ENCODE assay signal across 10 cellular contexts in genomic region chr11:12829131-12829530, GRCh38.
DNase-seq lines count a peak whose midpoint lies in the region; ATAC-seq and TF ChIP-seq lines count a peak whose summit lies in the region.
"Had no signal": no experiment of that assay in that cellular context is flagged by ENCODE, and none has a peak within 500 bp of the region (broad histone marks: within the 10 kb centered on the region; RNA-seq: fewer than 3 reads in every experiment).

No MANE protein-coding gene starts in this region.

- no peaks in the 10 kb centered on the region for H3K36me3 ChIP-seq in right atrium auricular region
- H3K36me3 ChIP-seq in heart right ventricle: no peaks in the 10 kb centered on the region
- H3K36me3 ChIP-seq in breast epithelium: no peaks in the 10 kb centered on the region
- no peaks in the 10 kb centered on the region for H3K36me3 ChIP-seq in mucosa of rectum (ENCODE audit: control insufficient read depth in 2 of 2, insufficient read depth in 2 of 2, low read length in 2 of 2)
- H3K36me3 ChIP-seq: left lung had no signal

- WGBS in heart right ventricle, 2 donors: 52 to 53% methylated on average over 6 of the region's 6 CpGs

- intact Hi-C loops in heart right ventricle (cut with DNase I): loop anchor here in 5 of 10 donors (5.0 to 10.0 kb wide), 4 partner anchors 56 to 414 kb away; no protein-coding TSS in a partner anchor
- intact Hi-C loops in breast epithelium (cut with DNase I; ENCODE audit: low total_unique reads): no loop called here

- peak overlapping the region; percentile 63 to 72 for H3K27ac ChIP-seq in right atrium auricular region
- H3K27ac ChIP-seq in heart right ventricle: peak overlapping the region in 5 of 10 donors; percentile 51 to 79 (median 68)
- H3K27ac ChIP-seq in breast epithelium: peak overlapping the region; percentile 64 to 83
- H3K27ac ChIP-seq in mucosa of rectum (ENCODE audit: low read depth in 2 of 2, low read length in 2 of 2): peak overlapping the region; percentile 79 to 80

- no peaks in the 10 kb centered on the region for H3K27me3 ChIP-seq in right atrium auricular region
- peaks cover 0 to 21% (median 0%) of the 10 kb centered on the region in 7 donors for H3K27me3 ChIP-seq in heart right ventricle
- no peaks in the 10 kb centered on the region for H3K27me3 ChIP-seq in breast epithelium
- H3K27me3 ChIP-seq in mucosa of rectum (ENCODE audit: control insufficient read depth in 2 of 2, insufficient read depth in 2 of 2, low read length in 2 of 2): no peaks in the 10 kb centered on the region

- H3K4me3 ChIP-seq in right atrium auricular region: peak overlapping the region in 1 of 2 donors; percentile 46
- H3K4me3 ChIP-seq in heart right ventricle: peak overlapping the region in 4 of 10 donors; percentile 51 to 58 (median 53)
- H3K4me3 ChIP-seq in breast epithelium: peak overlapping the region in 2 of 3 donors; percentile 11 to 54
- peak overlapping the region in 1 of 2 donors; percentile 73 for H3K4me3 ChIP-seq in mucosa of rectum (ENCODE audit: low read length in 2 of 2)

- H3K9ac ChIP-seq in mucosa of rectum (ENCODE audit: low read depth in 1 of 2, low read length in 2 of 2): peak overlapping the region in 1 of 2 donors; percentile 53

- TF ChIP-seq CTCF in right atrium auricular region (IDR thresholded peaks at IDR 0.05) (no peak), heart right ventricle (IDR thresholded peaks at IDR 0.05) (no peak), breast epithelium (IDR thresholded peaks at IDR 0.05) (no peak)

- no peak for DNase-seq in right atrium auricular region (ENCODE audit: low spot score)
- DNase-seq in heart right ventricle: no peak
- no peak for DNase-seq in breast epithelium (ENCODE audit: low spot score in 2 of 2)
- DNase-seq in islet precursor cell: no peak
- DNase-seq in activated CD4-positive, CD25-positive, alpha-beta regulatory T cell (lab: John Stamatoyannopoulos, UW): no peak
- DNase-seq in NCI-H510A treated with DMSO at 0.1 percent for 48 hours (lab: John Stamatoyannopoulos, UW): no peak
- DNase-seq: left lung had no signal

- H3K4me1 ChIP-seq in right atrium auricular region: peaks cover 0 to 40% of the 10 kb centered on the region in 2 donors
- peaks cover 3 to 55% (median 38%) of the 10 kb centered on the region in 9 donors for H3K4me1 ChIP-seq in heart right ventricle
- peaks cover 0 to 4% of the 10 kb centered on the region in 2 donors for H3K4me1 ChIP-seq in breast epithelium
- H3K4me1 ChIP-seq in mucosa of rectum (ENCODE audit: control insufficient read depth in 2 of 2, insufficient read depth in 2 of 2, low read length in 2 of 2): peaks cover 3 to 21% of the 10 kb centered on the region in 2 donors

- H3K9me3 ChIP-seq in right atrium auricular region (no peaks in the 10 kb centered on the region), heart right ventricle (peaks cover 0 to 14% (median 0%) of the 10 kb centered on the region in 11 donors), breast epithelium (no peaks in the 10 kb centered on the region), mucosa of rectum (ENCODE audit: control insufficient read depth in 2 of 2, low read length in 2 of 2) (no peaks in the 10 kb centered on the region)
- H3K9me3 ChIP-seq: left lung had no signal

- ATAC-seq in heart right ventricle: no peak
- ATAC-seq in GM21515 (IDR thresholded peaks at IDR 0.05; ENCODE audit: unreplicated experiment): no peak
- ATAC-seq: HCT116 had no signal

- TF ChIP-seq POLR2A in breast epithelium (IDR thresholded peaks at IDR 0.05): no peak
